ENCODE assay signal across 1 cellular context in the genomic region with DNA sequence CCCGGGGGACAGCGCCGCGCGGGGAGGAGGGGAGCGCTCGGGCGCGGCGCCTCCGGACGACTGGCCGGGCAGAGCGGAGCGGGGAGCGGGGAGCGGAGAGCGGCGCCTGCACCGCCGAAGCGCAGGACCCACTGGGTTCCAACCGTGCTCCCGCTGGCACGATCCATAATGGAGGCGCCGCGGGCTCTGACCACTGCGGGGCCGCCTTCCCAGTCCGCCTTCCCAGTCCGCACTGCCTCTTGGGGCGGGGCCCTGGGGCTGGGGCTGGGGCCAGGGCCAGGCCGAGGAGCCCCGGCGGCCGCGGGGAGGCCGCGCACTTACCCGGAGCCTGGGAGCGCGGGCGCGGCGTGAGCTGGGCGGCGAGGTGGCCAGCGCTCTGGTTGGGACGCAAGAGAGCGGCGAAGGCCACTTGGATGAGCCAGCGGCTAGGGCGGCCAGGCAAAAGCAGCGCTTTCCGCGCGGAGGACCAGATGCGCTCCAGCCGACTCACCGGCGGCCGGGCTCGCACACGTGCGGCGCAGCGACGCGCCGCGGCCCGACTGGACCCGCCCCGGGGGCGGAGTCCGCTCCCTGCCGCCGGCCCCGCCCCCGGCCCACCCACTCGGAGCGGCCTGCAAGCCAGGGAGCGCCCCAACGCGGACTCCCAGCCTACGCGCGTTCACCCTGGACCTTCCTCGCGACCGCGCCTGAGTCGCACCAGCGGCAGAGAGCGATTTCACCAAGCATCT.
TF ChIP-seq lines count a peak whose summit lies in the region.

Gene PUS7 (minus strand): TSS at position 541 of the 728 bp plus-strand sequence. CDS start 13,759 bp downstream, outside the sequence.

TF ChIP-seq in HepG2, 621 proteins besides CTCF, POLR2A, EP300 and RAD21 (continued from another document and continues in another):
- no peak for TF ChIP-seq GRHL1 (CRISPR knock-in tag; conservative IDR thresholded peaks at IDR 0.05)
- no peak for TF ChIP-seq ZNF407 (CRISPR knock-in tag; IDR thresholded peaks at IDR 0.05; ENCODE audit: not compliant biosample characterization)
- no peak for TF ChIP-seq STAT5B (CRISPR knock-in tag; IDR thresholded peaks at IDR 0.05)
- peak; percentile 53; the same call in 1 of the 2 replicates for TF ChIP-seq IRX3 (CRISPR knock-in tag; IDR thresholded peaks at IDR 0.05; ENCODE audit: borderline replicate concordance, low read depth)
- TF ChIP-seq, protein P1, sequence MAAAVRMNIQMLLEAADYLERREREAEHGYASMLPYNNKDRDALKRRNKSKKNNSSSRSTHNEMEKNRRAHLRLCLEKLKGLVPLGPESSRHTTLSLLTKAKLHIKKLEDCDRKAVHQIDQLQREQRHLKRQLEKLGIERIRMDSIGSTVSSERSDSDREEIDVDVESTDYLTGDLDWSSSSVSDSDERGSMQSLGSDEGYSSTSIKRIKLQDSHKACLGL (CRISPR knock-in tag; IDR thresholded peaks at IDR 0.05): peak; percentile 59; the same call in 1 of the 2 replicates
- TF ChIP-seq, protein P2, sequence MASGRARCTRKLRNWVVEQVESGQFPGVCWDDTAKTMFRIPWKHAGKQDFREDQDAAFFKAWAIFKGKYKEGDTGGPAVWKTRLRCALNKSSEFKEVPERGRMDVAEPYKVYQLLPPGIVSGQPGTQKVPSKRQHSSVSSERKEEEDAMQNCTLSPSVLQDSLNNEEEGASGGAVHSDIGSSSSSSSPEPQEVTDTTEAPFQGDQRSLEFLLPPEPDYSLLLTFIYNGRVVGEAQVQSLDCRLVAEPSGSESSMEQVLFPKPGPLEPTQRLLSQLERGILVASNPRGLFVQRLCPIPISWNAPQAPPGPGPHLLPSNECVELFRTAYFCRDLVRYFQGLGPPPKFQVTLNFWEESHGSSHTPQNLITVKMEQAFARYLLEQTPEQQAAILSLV (CRISPR knock-in tag; IDR thresholded peaks at IDR 0.05; ENCODE audit: borderline replicate concordance): peak; percentile 72; the same call in 1 of the 2 replicates
- no peak for TF ChIP-seq FOXK2 (IDR thresholded peaks at IDR 0.05)
- TF ChIP-seq HDAC6 (IDR thresholded peaks at IDR 0.05; ENCODE audit: low read depth, low read length): no peak
- no peak for TF ChIP-seq ZNF326 (CRISPR knock-in tag; IDR thresholded peaks at IDR 0.05; ENCODE audit: borderline replicate concordance)
- TF ChIP-seq PAF1 (CRISPR knock-in tag; IDR thresholded peaks at IDR 0.05): no peak
- TF ChIP-seq MED8 (CRISPR knock-in tag; IDR thresholded peaks at IDR 0.05; ENCODE audit: insufficient replicate concordance): peak; percentile 42
- TF ChIP-seq ETS1 (CRISPR knock-in tag; IDR thresholded peaks at IDR 0.05): 0 out of 2 replicates have a peak, but pooled peaks have one; percentile 57
- TF ChIP-seq FOXO4 (CRISPR knock-in tag; conservative IDR thresholded peaks at IDR 0.05): no peak
- TF ChIP-seq ZNF776 (CRISPR knock-in tag; IDR thresholded peaks at IDR 0.05): peak; percentile 94
- 0 out of 2 replicates have a peak, but pooled peaks have one; percentile 34 for TF ChIP-seq KAT7 (CRISPR knock-in tag; IDR thresholded peaks at IDR 0.05; ENCODE audit: borderline replicate concordance)
- 0 out of 2 replicates have a peak, but pooled peaks have one; percentile 47 for TF ChIP-seq PHF21A (CRISPR knock-in tag; IDR thresholded peaks at IDR 0.05)
- TF ChIP-seq ZNF710 (CRISPR knock-in tag; IDR thresholded peaks at IDR 0.05; ENCODE audit: borderline replicate concordance): 0 out of 2 replicates have a peak, but pooled peaks have one; percentile 32
- TF ChIP-seq ZNF549 (CRISPR knock-in tag; IDR thresholded peaks at IDR 0.05): no peak
- no peak; the same call in 1 of the 2 replicates for TF ChIP-seq GATA4 (IDR thresholded peaks at IDR 0.05; ENCODE audit: borderline replicate concordance, low read depth)
- TF ChIP-seq ZNF652 (CRISPR knock-in tag; IDR thresholded peaks at IDR 0.05; ENCODE audit: borderline replicate concordance, low read depth): no peak
- no peak for TF ChIP-seq MIER2 (CRISPR knock-in tag; IDR thresholded peaks at IDR 0.05)
- TF ChIP-seq ZNF678 (CRISPR knock-in tag; IDR thresholded peaks at IDR 0.05): peak; percentile 75
- TF ChIP-seq ZBTB3 (CRISPR knock-in tag; IDR thresholded peaks at IDR 0.05; ENCODE audit: borderline replicate concordance, low read depth): no peak
- TF ChIP-seq, protein P3, sequence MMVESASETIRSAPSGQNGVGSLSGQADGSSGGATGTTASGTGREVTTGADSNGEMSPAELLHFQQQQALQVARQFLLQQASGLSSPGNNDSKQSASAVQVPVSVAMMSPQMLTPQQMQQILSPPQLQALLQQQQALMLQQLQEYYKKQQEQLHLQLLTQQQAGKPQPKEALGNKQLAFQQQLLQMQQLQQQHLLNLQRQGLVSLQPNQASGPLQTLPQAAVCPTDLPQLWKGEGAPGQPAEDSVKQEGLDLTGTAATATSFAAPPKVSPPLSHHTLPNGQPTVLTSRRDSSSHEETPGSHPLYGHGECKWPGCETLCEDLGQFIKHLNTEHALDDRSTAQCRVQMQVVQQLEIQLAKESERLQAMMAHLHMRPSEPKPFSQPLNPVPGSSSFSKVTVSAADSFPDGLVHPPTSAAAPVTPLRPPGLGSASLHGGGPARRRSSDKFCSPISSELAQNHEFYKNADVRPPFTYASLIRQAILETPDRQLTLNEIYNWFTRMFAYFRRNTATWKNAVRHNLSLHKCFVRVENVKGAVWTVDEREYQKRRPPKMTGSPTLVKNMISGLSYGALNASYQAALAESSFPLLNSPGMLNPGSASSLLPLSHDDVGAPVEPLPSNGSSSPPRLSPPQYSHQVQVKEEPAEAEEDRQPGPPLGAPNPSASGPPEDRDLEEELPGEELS (CRISPR knock-in tag; IDR thresholded peaks at IDR 0.05): no peak; the same call in 1 of the 2 replicates
- TF ChIP-seq HDAC2 (CRISPR knock-in tag; IDR thresholded peaks at IDR 0.05): no peak
- TF ChIP-seq, protein P4, sequence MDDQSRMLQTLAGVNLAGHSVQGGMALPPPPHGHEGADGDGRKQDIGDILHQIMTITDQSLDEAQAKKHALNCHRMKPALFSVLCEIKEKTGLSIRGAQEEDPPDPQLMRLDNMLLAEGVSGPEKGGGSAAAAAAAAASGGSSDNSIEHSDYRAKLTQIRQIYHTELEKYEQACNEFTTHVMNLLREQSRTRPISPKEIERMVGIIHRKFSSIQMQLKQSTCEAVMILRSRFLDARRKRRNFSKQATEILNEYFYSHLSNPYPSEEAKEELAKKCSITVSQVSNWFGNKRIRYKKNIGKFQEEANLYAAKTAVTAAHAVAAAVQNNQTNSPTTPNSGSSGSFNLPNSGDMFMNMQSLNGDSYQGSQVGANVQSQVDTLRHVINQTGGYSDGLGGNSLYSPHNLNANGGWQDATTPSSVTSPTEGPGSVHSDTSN (CRISPR knock-in tag; IDR thresholded peaks at IDR 0.05; ENCODE audit: borderline replicate concordance): 0 out of 2 replicates have a peak, but pooled peaks have one; percentile 42
- peak; percentile 89 for TF ChIP-seq BHLHE40 (IDR thresholded peaks at IDR 0.05; ENCODE audit: low read length)
- TF ChIP-seq ZKSCAN1 (IDR thresholded peaks at IDR 0.05; ENCODE audit: low read length): no peak; the same call in 1 of the 2 replicates
- 0 out of 2 replicates have a peak, but pooled peaks have one; percentile 8 for TF ChIP-seq IKZF5 (CRISPR knock-in tag; IDR thresholded peaks at IDR 0.05)
- peak; percentile 12; the same call in 1 of the 2 replicates for TF ChIP-seq ZSCAN12 (CRISPR knock-in tag; IDR thresholded peaks at IDR 0.05)
